ENCODE assay signal across 8 cellular contexts in the genomic region with DNA sequence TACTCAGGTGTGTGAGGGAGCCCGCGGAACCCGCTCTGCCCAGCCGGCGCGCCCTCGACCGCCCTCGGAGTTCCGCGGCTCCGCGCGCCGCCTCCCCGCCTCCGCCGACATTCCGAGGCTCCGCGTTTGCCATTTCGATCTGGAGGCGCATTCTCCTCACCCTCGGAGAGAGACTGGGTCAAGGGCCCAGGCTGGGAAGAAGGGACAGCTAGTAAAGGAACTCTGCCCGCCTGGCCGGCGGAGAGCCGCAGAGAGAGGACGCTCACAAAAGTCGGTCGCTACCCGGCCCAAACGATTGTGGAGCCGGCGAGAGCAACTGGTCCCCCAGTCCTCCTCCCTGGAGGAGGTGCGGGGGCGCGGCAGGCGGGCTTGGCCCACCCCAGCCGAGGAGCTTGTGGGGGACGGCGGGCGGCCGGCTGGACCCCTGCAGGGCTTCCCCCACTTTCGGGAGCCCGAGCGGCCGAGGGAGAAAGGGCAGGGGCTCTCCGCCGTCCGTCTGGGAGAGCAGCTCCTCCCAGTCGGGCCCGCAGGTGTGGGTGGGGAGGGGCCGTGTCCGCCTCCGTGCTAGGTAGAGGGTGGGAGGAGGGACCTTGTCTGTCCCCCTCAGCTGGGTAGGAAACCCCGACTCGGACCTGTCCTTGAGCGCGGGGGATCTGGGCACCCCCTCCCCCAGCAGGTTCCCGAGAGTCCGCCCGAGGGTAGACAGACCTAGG.
A peak's percentile ranks its signal among the peaks of the same experiment; 100 is the strongest.
DNase-seq lines count a peak whose midpoint lies in the region; ATAC-seq lines count a peak whose summit lies in the region.

No MANE protein-coding gene starts in this region.

- H3K4me3 Mint-ChIP-seq in effector memory CD8-positive, alpha-beta T cell = peak overlapping the region; percentile 75 to 80
- peak overlapping the region; percentile 38 for H3K4me3 Mint-ChIP-seq in natural killer cell treated with Interleukin-12 subunit alpha and Interleukin-12 subunit beta and Interleukin-15 and Interleukin-18, amount 100 ng/mL, for 72 hours

- H3K36me3 Mint-ChIP-seq in effector memory CD8-positive, alpha-beta T cell (ENCODE audit: insufficient read depth) = peaks cover 3% of the 10 kb centered on the region
- H3K36me3 Mint-ChIP-seq in natural killer cell treated with Interleukin-12 subunit alpha and Interleukin-12 subunit beta and Interleukin-15 and Interleukin-18, amount 100 ng/mL, for 72 hours = no peaks in the 10 kb centered on the region

- DNase-seq in NCI-H1092 treated with DMSO at 0.1 percent for 48 hours (lab: John Stamatoyannopoulos, UW) = peak; percentile 17
- DNase-seq in NCI-H1092 (lab: John Stamatoyannopoulos, UW) = no peak
- peak; percentile 26 for DNase-seq in NCI-H774 (lab: John Stamatoyannopoulos, UW)
- no peak for DNase-seq in effector memory CD8-positive, alpha-beta T cell
- no peak for DNase-seq in natural killer cell treated with Interleukin-12 subunit alpha and Interleukin-12 subunit beta and Interleukin-15 and Interleukin-18, amount 100 ng/mL, for 72 hours (ENCODE audit: low spot score)
- DNase-seq in NCI-H187 treated with DMSO at 0.1 percent for 48 hours (lab: John Stamatoyannopoulos, UW) = no peak
- no peak for DNase-seq in SHP77 treated with DMSO at 0.1 percent for 48 hours (lab: John Stamatoyannopoulos, UW)

- no peak for ATAC-seq in effector memory CD8-positive, alpha-beta T cell (replicated peaks)
- no peak for ATAC-seq in natural killer cell treated with Interleukin-12 subunit alpha and Interleukin-12 subunit beta and Interleukin-15 and Interleukin-18, amount 100 ng/mL, for 72 hours
- ATAC-seq in GM19023 (IDR thresholded peaks at IDR 0.05; ENCODE audit: unreplicated experiment) = no peak

- H3K4me1 Mint-ChIP-seq in effector memory CD8-positive, alpha-beta T cell (ENCODE audit: low read depth in 2 of 2) = peaks cover 6 to 19% of the 10 kb centered on the region in 2 donors
- H3K4me1 Mint-ChIP-seq in natural killer cell treated with Interleukin-12 subunit alpha and Interleukin-12 subunit beta and Interleukin-15 and Interleukin-18, amount 100 ng/mL, for 72 hours (ENCODE audit: low read depth in 2 of 2) = peaks cover 0 to 11% of the 10 kb centered on the region in 2 donors

- no peak overlapping the region for H3K27ac Mint-ChIP-seq in effector memory CD8-positive, alpha-beta T cell
- H3K27ac Mint-ChIP-seq in natural killer cell treated with Interleukin-12 subunit alpha and Interleukin-12 subunit beta and Interleukin-15 and Interleukin-18, amount 100 ng/mL, for 72 hours = no peak overlapping the region

- H3K27me3 Mint-ChIP-seq in effector memory CD8-positive, alpha-beta T cell = peaks cover 55 to 97% of the 10 kb centered on the region in 2 donors
- H3K27me3 Mint-ChIP-seq in natural killer cell treated with Interleukin-12 subunit alpha and Interleukin-12 subunit beta and Interleukin-15 and Interleukin-18, amount 100 ng/mL, for 72 hours = peaks cover 40 to 43% of the 10 kb centered on the region in 2 donors

- H3K9me3 Mint-ChIP-seq in effector memory CD8-positive, alpha-beta T cell = no peaks in the 10 kb centered on the region
- no peaks in the 10 kb centered on the region for H3K9me3 Mint-ChIP-seq in natural killer cell treated with Interleukin-12 subunit alpha and Interleukin-12 subunit beta and Interleukin-15 and Interleukin-18, amount 100 ng/mL, for 72 hours

Comparison
In these comparisons a context has a peak if more than half of its experiments do, and no peak if none do; other contexts are left out.
1. DNase-seq: peak in NCI-H1092 treated with DMSO at 0.1 percent for 48 hours (single experiment) and NCI-H774 (single experiment); none in NCI-H1092 (single experiment), effector memory CD8-positive, alpha-beta T cell (0 of 3), natural killer cell treated with Interleukin-12 subunit alpha and Interleukin-12 subunit beta and Interleukin-15 and Interleukin-18, amount 100 ng/mL, for 72 hours (single experiment), NCI-H187 treated with DMSO at 0.1 percent for 48 hours (single experiment) and SHP77 treated with DMSO at 0.1 percent for 48 hours (single experiment).